In genomic region chr13:113589961-113590339, GRCh38 we compare ENCODE assay signal across 20 cellular contexts. TPM values are rescaled to one million over a fixed set of nuclear protein-coding genes. Genes with fewer than 3 reads are reported as not detected.
DNase-seq lines count a peak whose midpoint lies in the region; ATAC-seq and TF ChIP-seq lines count a peak whose summit lies in the region.
"Had no signal": no experiment of that assay in that cellular context is flagged by ENCODE, and none has a peak within 500 bp of the region (broad histone marks: within the 10 kb centered on the region; RNA-seq: fewer than 3 reads in every experiment).

No MANE protein-coding gene starts in this region.

- H3K36me3 ChIP-seq in endodermal cell (ENCODE audit: control insufficient read depth, insufficient read depth, low read length): peaks cover 62% of the 10 kb centered on the region
- H3K36me3 ChIP-seq in osteoblast (ENCODE audit: insufficient read depth, low read length): peaks cover 29% of the 10 kb centered on the region
- peaks cover 0 to 20% (median 0%) of the 10 kb centered on the region in 3 donors for H3K36me3 ChIP-seq in tibial nerve

- DNase-seq in Right ventricle myocardium inferior (ENCODE audit: missing footprints) (no peak), left cardiac atrium (no peak), endodermal cell (peak; percentile 31), osteoblast (ENCODE audit: insufficient read length, low spot score, missing footprints) (peak; percentile 53), ureter (ENCODE audit: low spot score) (peak; percentile 37), NCI-H82 (lab: John Stamatoyannopoulos, UW) (no peak), tibial nerve (ENCODE audit: low spot score in 2 of 2) (no peak), SW480 (ENCODE audit: low spot score) (no peak)
- DNase-seq: activated T-cell treated with anti-CD3 and anti-CD28 coated beads, Interleukin-2, amount 50 U/mL, for 72 hours; C1 segment of cervical spinal cord; effector CD4-positive, alpha-beta T cell; NCI-H69; RPMI8226; stimulated activated CD4-positive, alpha-beta T cell treated with anti-CD3 and anti-CD28 coated beads, Interleukin-4, amount 100 ng/mL, for 4 hours; SW 1271; upper lobe of left lung had no signal

- no peak overlapping the region for H3K4me2 ChIP-seq in osteoblast (ENCODE audit: insufficient read depth, low read length)
- H3K4me2 ChIP-seq: KMS-11 had no signal

- H3K4me3 ChIP-seq in endodermal cell (ENCODE audit: low read length) (no peak overlapping the region), osteoblast (ENCODE audit: insufficient read depth, low read length) (no peak overlapping the region), tibial nerve (no peak overlapping the region)
- H3K4me3 ChIP-seq: upper lobe of left lung had no signal

- H3K9me3 ChIP-seq in endodermal cell (ENCODE audit: control insufficient read depth, low read length) (no peaks in the 10 kb centered on the region), osteoblast (ENCODE audit: low read depth, low read length) (no peaks in the 10 kb centered on the region), tibial nerve (no peaks in the 10 kb centered on the region)
- H3K9me3 ChIP-seq: upper lobe of left lung had no signal

- ATAC-seq in Right ventricle myocardium inferior (peak; percentile 2), left cardiac atrium (no peak)
- ATAC-seq: activated T-cell treated with anti-CD3 and anti-CD28 coated beads, Interleukin-2, amount 50 U/mL, for 72 hours; esophagus mucosa had no signal

- H3K27ac ChIP-seq in endodermal cell (ENCODE audit: low read depth, low read length) (no peak overlapping the region), osteoblast (ENCODE audit: low read depth, low read length) (no peak overlapping the region), tibial nerve (no peak overlapping the region)
- H3K27ac ChIP-seq: KMS-11, upper lobe of left lung had no signal

- intact Hi-C loops in Right ventricle myocardium inferior (cut with DNase I) (no loop called here), left cardiac atrium (cut with DNase I) (no loop called here)

- H3K27me3 Mint-ChIP-seq in endodermal cell (ENCODE audit: insufficient read depth): no peaks in the 10 kb centered on the region
- H3K27me3 Mint-ChIP-seq: activated naive CD8-positive, alpha-beta T cell; stimulated activated naive CD8-positive, alpha-beta T cell treated with anti-CD3 and anti-CD28 coated beads, Interleukin-15, Interleukin-2, amounts not matched to agents 100 ng/mL and 50 ng/mL, for 24 hours had no signal

- H3K4me1 ChIP-seq in endodermal cell (ENCODE audit: control insufficient read depth, insufficient read depth, low read length): no peaks in the 10 kb centered on the region
- peaks cover 3% of the 10 kb centered on the region for H3K4me1 ChIP-seq in osteoblast (ENCODE audit: insufficient read depth, low read length)
- peaks cover 0 to 20% (median 0%) of the 10 kb centered on the region in 4 donors for H3K4me1 ChIP-seq in tibial nerve

- H3K9ac ChIP-seq in endodermal cell (ENCODE audit: extremely low read depth, low read length, poor library complexity, severe bottlenecking): no peak overlapping the region
- H3K9ac ChIP-seq: KMS-11 had no signal

- H3K27me3 ChIP-seq in endodermal cell (ENCODE audit: control insufficient read depth, insufficient read depth, low read length, poor library complexity, severe bottlenecking): no peaks in the 10 kb centered on the region
- H3K27me3 ChIP-seq in osteoblast (ENCODE audit: insufficient read depth, low read length): no peaks in the 10 kb centered on the region
- H3K27me3 ChIP-seq in tibial nerve: no peaks in the 10 kb centered on the region
- H3K27me3 ChIP-seq: upper lobe of left lung had no signal

- TF ChIP-seq POLR2A in tibial nerve (IDR thresholded peaks at IDR 0.05): no peak

- 94 to 97% methylated on average over 12 to 14 of the region's 14 CpGs for WGBS in endodermal cell (ENCODE audit: insufficient coverage in 1 of 2, insufficient read length in 1 of 2), 2 experiments
- 81 to 92% methylated on average over 14 of the region's 14 CpGs for WGBS in tibial nerve, 2 donors

- peaks cover 81% of the 10 kb centered on the region for H3K79me2 ChIP-seq in osteoblast (ENCODE audit: insufficient read depth, low read length)

- H3K9me3 Mint-ChIP-seq in endodermal cell: no peaks in the 10 kb centered on the region
- H3K9me3 Mint-ChIP-seq: activated T-cell treated with anti-CD3 and anti-CD28 coated beads, Interleukin-2, amount 50 U/mL, for 72 hours; stimulated activated naive CD8-positive, alpha-beta T cell treated with anti-CD3 and anti-CD28 coated beads, Interleukin-15, Interleukin-2, amounts not matched to agents 100 ng/mL and 50 ng/mL, for 24 hours had no signal

- H3K4me3 Mint-ChIP-seq in endodermal cell: no peak overlapping the region
- H3K4me3 Mint-ChIP-seq: activated naive CD8-positive, alpha-beta T cell; activated T-cell treated with anti-CD3 and anti-CD28 coated beads, Interleukin-2, amount 50 U/mL, for 72 hours; stimulated activated naive CD8-positive, alpha-beta T cell treated with anti-CD3 and anti-CD28 coated beads, Interleukin-15, Interleukin-2, amounts not matched to agents 100 ng/mL and 50 ng/mL, for 24 hours had no signal

- TF ChIP-seq EP300 in tibial nerve (IDR thresholded peaks at IDR 0.05): no peak

- peaks cover 62% of the 10 kb centered on the region for H4K20me1 ChIP-seq in osteoblast (ENCODE audit: insufficient read depth, low read length)

- H3K36me3 Mint-ChIP-seq in endodermal cell (ENCODE audit: low read depth): peaks cover 55% of the 10 kb centered on the region

- H3K4me1 Mint-ChIP-seq in endodermal cell: peaks cover 6% of the 10 kb centered on the region

- no peak overlapping the region for H3K27ac Mint-ChIP-seq in endodermal cell
- H3K27ac Mint-ChIP-seq: activated naive CD8-positive, alpha-beta T cell; activated T-cell treated with anti-CD3 and anti-CD28 coated beads, Interleukin-2, amount 50 U/mL, for 72 hours; stimulated activated naive CD8-positive, alpha-beta T cell treated with anti-CD3 and anti-CD28 coated beads, Interleukin-15, Interleukin-2, amounts not matched to agents 100 ng/mL and 50 ng/mL, for 24 hours had no signal

- no peak overlapping the region for H2AFZ ChIP-seq in osteoblast (ENCODE audit: low read length)

- TF ChIP-seq CTCF in endodermal cell (conservative IDR thresholded peaks at IDR 0.05) (no peak), osteoblast (IDR thresholded peaks at IDR 0.05; ENCODE audit: extremely low read depth, low read depth, low read length) (no peak), tibial nerve (IDR thresholded peaks at IDR 0.05) (no peak)

RNA-seq across cellular contexts. Expression of gene TFDP1, which starts 5.4 kb away (rescaled TPM):
- total RNA-seq in Right ventricle myocardium inferior: 46.7 TPM
- total RNA-seq in left cardiac atrium: 10 to 100 TPM; 48.3 to 57.1 TPM
- 10 to 100 TPM; 74.8 to 76.1 TPM for total RNA-seq in endodermal cell
- 84.3 TPM for polyA plus RNA-seq in endodermal cell (2013, experiment 1 of 2)
- 82.9 TPM for polyA plus RNA-seq in endodermal cell (2013, experiment 2 of 2)
- total RNA-seq in osteoblast: 48.6 and 56.8 TPM in 2 replicates
- total RNA-seq in ureter: 54.9 TPM
- total RNA-seq in tibial nerve: 10 to 100 TPM; 19.2 to 45.3 (median 34.1) TPM

Comparison
In these comparisons a context has a peak if more than half of its experiments do, and no peak if none do; other contexts are left out.
1. DNase-seq: peak in endodermal cell (single experiment), osteoblast (single experiment) and ureter (single experiment); none in Right ventricle myocardium inferior (single experiment), left cardiac atrium (single experiment), NCI-H82 (single experiment), tibial nerve (0 of 2) and SW480 (single experiment).